In genomic region chr21:42385619-42386018, GRCh38 we compare ENCODE assay signal across 18 cellular contexts. TPM values are rescaled to one million over a fixed set of nuclear protein-coding genes. Genes with fewer than 3 reads are reported as not detected.
A peak's percentile ranks its signal among the peaks of the same experiment; 100 is the strongest.
DNase-seq lines count a peak whose midpoint lies in the region; ATAC-seq and TF ChIP-seq lines count a peak whose summit lies in the region.
"Had no signal": no experiment of that assay in that cellular context is flagged by ENCODE, and none has a peak within 500 bp of the region (broad histone marks: within the 10 kb centered on the region; RNA-seq: fewer than 3 reads in every experiment).

No MANE protein-coding gene starts in this region.

- DNase-seq in CD14-positive monocyte (ENCODE audit: low spot score): no peak
- DNase-seq in transverse colon: no peak
- DNase-seq in H9: no peak
- no peak for DNase-seq in mucosa of gallbladder (ENCODE audit: low spot score)
- DNase-seq: CD8-positive, alpha-beta T cell; DMS79; GM23248; NCI-H1417 treated with DMSO at 0.1 percent for 48 hours; NCI-H1930; NCI-H510A; NCI-H774; SJCRH30 had no signal

- no peak overlapping the region for H3K9ac ChIP-seq in H9 (ENCODE audit: extremely low read depth, insufficient read length, low read length)
- H3K9ac ChIP-seq: GM23248 had no signal

- H3K4me2 ChIP-seq in H9 (ENCODE audit: insufficient read depth, insufficient read length, low read length): no peak overlapping the region

- H3K4me3 ChIP-seq in muscle layer of duodenum (ENCODE audit: low read depth in 1 of 2, low read length in 2 of 2) (no peak overlapping the region), transverse colon (no peak overlapping the region)
- H3K4me3 ChIP-seq: GM23248, SJCRH30 had no signal

- H4K20me1 ChIP-seq in H9 (ENCODE audit: control insufficient read depth, insufficient read depth, insufficient read length): peaks cover 2% of the 10 kb centered on the region

- H3K23me2 ChIP-seq in H9 (ENCODE audit: insufficient read length, low read depth, low read length, poor library complexity, severe bottlenecking): no peaks in the 10 kb centered on the region

- no peak overlapping the region for H2BK5ac ChIP-seq in H9 (ENCODE audit: insufficient read length, low read length)

- TF ChIP-seq CTCF in CD14-positive monocyte (IDR thresholded peaks at IDR 0.05) (no peak), transverse colon (IDR thresholded peaks at IDR 0.05) (no peak), H9 (conservative IDR thresholded peaks at IDR 0.05) (no peak)

- H3K27me3 Mint-ChIP-seq in CD14-positive monocyte (ENCODE audit: low read depth in 3 of 3) (peaks cover 1 to 7% (median 4%) of the 10 kb centered on the region in 3 donors), H9 (ENCODE audit: low read depth) (peaks cover 15% of the 10 kb centered on the region)
- H3K27me3 Mint-ChIP-seq in dendritic cell treated with granulocyte-macrophage colony-stimulating factor and Interleukin-4, amounts not matched to agents 40 ng/mL and 50 ng/mL, for 4 days: peaks cover 5% of the 10 kb centered on the region

- no peak overlapping the region for H2BK20ac ChIP-seq in H9 (ENCODE audit: low read depth, low read length, poor library complexity, severe bottlenecking)

- no peak overlapping the region for H2AFZ ChIP-seq in H9 (ENCODE audit: low read length)
- H2AFZ ChIP-seq: GM23248 had no signal

- H3K27me3 ChIP-seq in muscle layer of duodenum (ENCODE audit: low read depth, low read length) (no peaks in the 10 kb centered on the region), transverse colon (no peaks in the 10 kb centered on the region), H9 (ENCODE audit: insufficient read depth, low read length) (no peaks in the 10 kb centered on the region)
- H3K27me3 ChIP-seq: SJCRH30 had no signal

- H3K27ac Mint-ChIP-seq in CD14-positive monocyte (peak overlapping the region; percentile 42 to 90 (median 79)), H9 (no peak overlapping the region)
- H3K27ac Mint-ChIP-seq in dendritic cell treated with granulocyte-macrophage colony-stimulating factor and Interleukin-4, amounts not matched to agents 40 ng/mL and 50 ng/mL, for 4 days: peak overlapping the region; percentile 26

- H4K91ac ChIP-seq in H9 (ENCODE audit: insufficient read length, low read depth, low read length): no peak overlapping the region

- H4K5ac ChIP-seq in H9 (ENCODE audit: insufficient read length, low read depth, low read length): no peak overlapping the region

- no peaks in the 10 kb centered on the region for H3K36me3 Mint-ChIP-seq in CD14-positive monocyte
- no peaks in the 10 kb centered on the region for H3K36me3 Mint-ChIP-seq in dendritic cell treated with granulocyte-macrophage colony-stimulating factor and Interleukin-4, amounts not matched to agents 40 ng/mL and 50 ng/mL, for 4 days (ENCODE audit: low read depth)
- H3K36me3 Mint-ChIP-seq in H9 (ENCODE audit: insufficient read depth in 1 of 3, low read depth in 3 of 3): peaks cover 0 to 11% (median 0%) of the 10 kb centered on the region in 3 experiments; a peak in 3 of 7 replicates

- H3K14ac ChIP-seq in H9 (ENCODE audit: insufficient read depth, low read length): no peak overlapping the region

- no peak overlapping the region for H2BK120ac ChIP-seq in H9 (ENCODE audit: low read depth, low read length, poor library complexity, severe bottlenecking)

- no peak overlapping the region for H3K23ac ChIP-seq in H9 (ENCODE audit: insufficient read length, low read depth, low read length)

- no peak for ATAC-seq in GM18511 (IDR thresholded peaks at IDR 0.05; ENCODE audit: unreplicated experiment)
- ATAC-seq: CD8-positive, alpha-beta T cell had no signal

- no peak overlapping the region for H3T11ph ChIP-seq in H9 (ENCODE audit: low read length)

- in situ Hi-C loops in transverse colon (cut with MboI; ENCODE audit: low pct_ligation_motif_present in 1 of 4, low pct_unique_long_range_greater_than_20kb in 1 of 4, low sequenced_read_pairs in 3 of 4): loop anchor here in 1 of 4 donors (10.0 kb wide), 1 partner anchor 59 kb away; no protein-coding TSS in a partner anchor

- H3K4me3 Mint-ChIP-seq in CD14-positive monocyte (peak overlapping the region in 1 of 2 donors; percentile 43), H9 (no peak overlapping the region)
- H3K4me3 Mint-ChIP-seq in dendritic cell treated with granulocyte-macrophage colony-stimulating factor and Interleukin-4, amounts not matched to agents 40 ng/mL and 50 ng/mL, for 4 days: no peak overlapping the region
- H3K4me3 Mint-ChIP-seq: CD8-positive, alpha-beta T cell had no signal

- peaks cover 63% of the 10 kb centered on the region for H3K4me1 Mint-ChIP-seq in CD14-positive monocyte
- H3K4me1 Mint-ChIP-seq in dendritic cell treated with granulocyte-macrophage colony-stimulating factor and Interleukin-4, amounts not matched to agents 40 ng/mL and 50 ng/mL, for 4 days (ENCODE audit: low read depth): peaks cover 37% of the 10 kb centered on the region
- H3K4me1 Mint-ChIP-seq in H9: peaks cover 38 to 40% of the 10 kb centered on the region in 2 experiments

- H3K36me3 ChIP-seq in muscle layer of duodenum (ENCODE audit: control insufficient read depth in 1 of 2, insufficient read depth in 2 of 2, low read length in 2 of 2): no peaks in the 10 kb centered on the region
- no peaks in the 10 kb centered on the region for H3K36me3 ChIP-seq in transverse colon
- H3K36me3 ChIP-seq: SJCRH30 had no signal

- no peak for TF ChIP-seq EP300 in transverse colon (IDR thresholded peaks at IDR 0.05; ENCODE audit: low read depth)

- no peak for TF ChIP-seq POLR2A in transverse colon (IDR thresholded peaks at IDR 0.05)

- H2AK5ac ChIP-seq in H9 (ENCODE audit: insufficient read length, low read length): no peak overlapping the region

- H3K79me1 ChIP-seq in H9 (ENCODE audit: insufficient read depth, low read depth, low read length, poor library complexity, severe bottlenecking): no peaks in the 10 kb centered on the region

- intact Hi-C loops in CD14-positive monocyte (cut with micrococcal nuclease): no loop called here
- intact Hi-C loops in dendritic cell treated with granulocyte-macrophage colony-stimulating factor and Interleukin-4, amounts not matched to agents 40 ng/mL and 50 ng/mL, for 4 days (cut with micrococcal nuclease): no loop called here
- intact Hi-C loops in transverse colon (cut with DNase I; ENCODE audit: low total_unique reads): no loop called here

- H3K18ac ChIP-seq in H9 (ENCODE audit: insufficient read length, low read depth, low read length): no peak overlapping the region

- no peaks in the 10 kb centered on the region for H3K79me2 ChIP-seq in H9 (ENCODE audit: insufficient read depth, low read length)

- H3K9me3 Mint-ChIP-seq in CD14-positive monocyte: peaks cover 11 to 20% (median 15%) of the 10 kb centered on the region in 7 donors
- H3K9me3 Mint-ChIP-seq in dendritic cell treated with granulocyte-macrophage colony-stimulating factor and Interleukin-4, amounts not matched to agents 40 ng/mL and 50 ng/mL, for 4 days: peaks cover 22% of the 10 kb centered on the region
- peaks cover 6 to 18% of the 10 kb centered on the region in 2 experiments for H3K9me3 Mint-ChIP-seq in H9

- H2BK15ac ChIP-seq in H9 (ENCODE audit: low read depth, low read length): no peak overlapping the region

- H3K4me1 ChIP-seq in muscle layer of duodenum (ENCODE audit: control insufficient read depth in 1 of 2, insufficient read depth in 2 of 2, low read length in 2 of 2) (no peaks in the 10 kb centered on the region), transverse colon (peaks cover 3 to 21% (median 6%) of the 10 kb centered on the region in 4 donors), H9 (ENCODE audit: insufficient read depth, low read length) (peaks cover 6% of the 10 kb centered on the region; the same call in 1 of the 2 replicates)
- H3K4me1 ChIP-seq: SJCRH30 had no signal

- H2BK12ac ChIP-seq in H9 (ENCODE audit: insufficient read length, low read depth, low read length): no peak overlapping the region

- peak overlapping the region; percentile 73 for H3K27ac ChIP-seq in muscle layer of duodenum (ENCODE audit: low read length)
- peak overlapping the region in 3 of 4 donors; percentile 31 to 56 (median 55) for H3K27ac ChIP-seq in transverse colon
- H3K27ac ChIP-seq in H9 (ENCODE audit: insufficient read length, low read depth, low read length): no peak overlapping the region
- H3K27ac ChIP-seq: GM23248, RWPE1, SJCRH30 had no signal

- H3K9me3 ChIP-seq in muscle layer of duodenum (ENCODE audit: control insufficient read depth in 1 of 2, low read length in 2 of 2): peaks cover 4 to 13% of the 10 kb centered on the region in 2 donors
- H3K9me3 ChIP-seq in transverse colon: no peaks in the 10 kb centered on the region
- no peaks in the 10 kb centered on the region for H3K9me3 ChIP-seq in H9 (ENCODE audit: control insufficient read depth, low read depth, low read length)
- H3K9me3 ChIP-seq: SJCRH30 had no signal

- no peak overlapping the region for H3K4ac ChIP-seq in H9 (ENCODE audit: low read depth, low read length)

- WGBS in transverse colon (ENCODE audit: low coverage in 1 of 2), 2 donors: 83% methylated on average over 5 of the region's 5 CpGs; no CpG with 5 or more reads in 1 of the 2 donors
- WGBS in H9 (ENCODE audit: extremely low coverage, insufficient read length, low lambda C conversion rate): no CpG with 5 or more reads among the region's 5 CpGs

- H4K8ac ChIP-seq in H9 (replicated peaks; ENCODE audit: insufficient read length, low read depth, low read length): no peak overlapping the region

- H3K56ac ChIP-seq in H9 (ENCODE audit: insufficient read length, low read depth, low read length): no peak overlapping the region

RNA-seq across cellular contexts. Expression of gene TMPRSS3, which starts 10.2 kb away (rescaled TPM):
- under 1 TPM in 1 of 2 donors, not detected in 1; 0.30 TPM for polyA plus RNA-seq in CD14-positive monocyte
- 1 to 10 TPM in 1 of 4 donors, under 1 TPM in 1, not detected in 2; 0.68 to 1.3 TPM for total RNA-seq in transverse colon
- 0.31 and 0.44 TPM in 2 replicates for total RNA-seq in H9 (2021)
- 10.5 TPM for total RNA-seq in mucosa of gallbladder
- total RNA-seq: A673, GM23248, PC-3, SJCRH30 had no signal
- polyA plus RNA-seq: GM23248 had no signal

RNA-seq across cellular contexts. Expression of gene UBASH3A, which starts 18.1 kb away (rescaled TPM):
- polyA plus RNA-seq in CD14-positive monocyte: not detected
- total RNA-seq in transverse colon (1 to 10 TPM in 1 of 4 donors, under 1 TPM in 2, not detected in 1; 0.37 to 3.0 (median 0.82) TPM), H9 (2021) (not detected in 2 replicates), mucosa of gallbladder (2.0 TPM)
- total RNA-seq: A673, GM23248, SJCRH30 had no signal
- polyA plus RNA-seq: GM23248 had no signal

RNA-seq across cellular contexts. Expression of gene TFF1, which starts 19.3 kb away (rescaled TPM):
- not detected for polyA plus RNA-seq in CD14-positive monocyte
- 10 to 100 TPM in 2 of 4 donors, 1 to 10 TPM in 1, not detected in 1; 8.6 to 45.3 (median 25.8) TPM for total RNA-seq in transverse colon
- not detected in 2 replicates for total RNA-seq in H9 (2021)
- total RNA-seq in mucosa of gallbladder: 241 TPM
- total RNA-seq: A673; CD8-positive, alpha-beta T cell; GM23248; SJCRH30 had no signal
- polyA plus RNA-seq: GM23248 had no signal

RNA-seq across cellular contexts. Expression of gene TFF2, which starts 34.8 kb away (rescaled TPM):
- polyA plus RNA-seq in CD14-positive monocyte: not detected
- under 1 TPM in 1 of 4 donors, not detected in 3; 0.68 TPM for total RNA-seq in transverse colon
- total RNA-seq in H9 (2021): not detected in 2 replicates
- 115 TPM for total RNA-seq in mucosa of gallbladder
- total RNA-seq: A673; CD8-positive, alpha-beta T cell; GM23248; SJCRH30 had no signal
- polyA plus RNA-seq: GM23248 had no signal

Comparison
In these comparisons a context has a peak if more than half of its experiments do, and no peak if none do; other contexts are left out.
1. H3K27ac Mint-ChIP-seq: peak in CD14-positive monocyte (7 of 7) and dendritic cell treated with granulocyte-macrophage colony-stimulating factor and Interleukin-4, amounts not matched to agents 40 ng/mL and 50 ng/mL, for 4 days (single experiment); none in H9 (0 of 3).